In genomic region chr4:42519803-42520417, GRCh38 we compare ENCODE assay signal across 7 cellular contexts.
DNase-seq lines count a peak whose midpoint lies in the region; ATAC-seq and TF ChIP-seq lines count a peak whose summit lies in the region.

No MANE protein-coding gene starts in this region.

- TF ChIP-seq EP300 in esophagus muscularis mucosa (IDR thresholded peaks at IDR 0.05), result no peak

- H3K27me3 Mint-ChIP-seq in activated CD4-positive, alpha-beta T cell treated with anti-CD3 and anti-CD28 coated beads, Interleukin-2, amount 10 ng/mL, durations not matched to agents 24 days and 14 days, result no peaks in the 10 kb centered on the region
- H3K27me3 Mint-ChIP-seq in neural progenitor cell (ENCODE audit: insufficient read depth, low read depth), result no peaks in the 10 kb centered on the region

- H3K27me3 ChIP-seq in DOHH2 (ENCODE audit: control insufficient read depth, low read length) (no peaks in the 10 kb centered on the region), esophagus muscularis mucosa (no peaks in the 10 kb centered on the region), neural progenitor cell (no peaks in the 10 kb centered on the region)

- WGBS in esophagus muscularis mucosa, result 15% methylated on average over 3 of the region's 3 CpGs

- H3K36me3 Mint-ChIP-seq in activated CD4-positive, alpha-beta T cell treated with anti-CD3 and anti-CD28 coated beads, Interleukin-2, amount 10 ng/mL, durations not matched to agents 24 days and 14 days (ENCODE audit: low read depth), result peaks cover 13% of the 10 kb centered on the region
- H3K36me3 Mint-ChIP-seq in neural progenitor cell, result no peaks in the 10 kb centered on the region

- no peak overlapping the region for H3K9ac ChIP-seq in neural progenitor cell

- H3K79me2 ChIP-seq in DOHH2 (ENCODE audit: control insufficient read depth, low read length) (no peaks in the 10 kb centered on the region), neural progenitor cell (ENCODE audit: low read depth) (no peaks in the 10 kb centered on the region)

- no peak overlapping the region for H3K27ac Mint-ChIP-seq in activated CD4-positive, alpha-beta T cell treated with anti-CD3 and anti-CD28 coated beads, Interleukin-2, amount 10 ng/mL, durations not matched to agents 24 days and 14 days
- H3K27ac Mint-ChIP-seq in neural progenitor cell, result no peak overlapping the region

- H3K9me3 Mint-ChIP-seq in activated CD4-positive, alpha-beta T cell treated with anti-CD3 and anti-CD28 coated beads, Interleukin-2, amount 10 ng/mL, durations not matched to agents 24 days and 14 days, result no peaks in the 10 kb centered on the region
- H3K9me3 Mint-ChIP-seq in neural progenitor cell, result no peaks in the 10 kb centered on the region

- ATAC-seq in GM21367 (IDR thresholded peaks at IDR 0.05; ENCODE audit: unreplicated experiment) (peak; percentile 53), HG02623 (IDR thresholded peaks at IDR 0.05; ENCODE audit: unreplicated experiment) (no peak)

- no peak overlapping the region for H3K27ac ChIP-seq in DOHH2 (ENCODE audit: low read depth, low read length)
- H3K27ac ChIP-seq in esophagus muscularis mucosa (replicated peaks in 1 of 4), result no peak overlapping the region
- no peak overlapping the region for H3K27ac ChIP-seq in neural progenitor cell

- no peaks in the 10 kb centered on the region for H3K9me2 ChIP-seq in DOHH2 (replicated peaks; ENCODE audit: control insufficient read depth, low read length)

- H3K4me1 Mint-ChIP-seq in activated CD4-positive, alpha-beta T cell treated with anti-CD3 and anti-CD28 coated beads, Interleukin-2, amount 10 ng/mL, durations not matched to agents 24 days and 14 days, result no peaks in the 10 kb centered on the region
- H3K4me1 Mint-ChIP-seq in neural progenitor cell, result no peaks in the 10 kb centered on the region

- H2AFZ ChIP-seq in neural progenitor cell (replicated peaks), result no peak overlapping the region

- H3K36me3 ChIP-seq in DOHH2 (ENCODE audit: control insufficient read depth, low read length) (peaks cover 45% of the 10 kb centered on the region), esophagus muscularis mucosa (peaks cover 0 to 14% (median 3%) of the 10 kb centered on the region in 4 donors), neural progenitor cell (no peaks in the 10 kb centered on the region)

- H3K4me3 ChIP-seq in DOHH2 (ENCODE audit: low read length) (no peak overlapping the region), esophagus muscularis mucosa (no peak overlapping the region), neural progenitor cell (no peak overlapping the region)

- intact Hi-C loops in activated CD4-positive, alpha-beta T cell treated with anti-CD3 and anti-CD28 coated beads, Interleukin-2, amount 10 ng/mL, durations not matched to agents 24 days and 14 days (cut with micrococcal nuclease), result loop anchor here (1.0 to 2.0 kb wide), 2 partner anchors 147 to 238 kb away; no protein-coding TSS in a partner anchor
- intact Hi-C loops in esophagus muscularis mucosa (cut with DNase I), result loop anchor here (10.0 kb wide), 1 partner anchor 125 kb away; the partner anchor contains the start of gene SHISA3

- H3K4me2 ChIP-seq in DOHH2 (ENCODE audit: low read length) (no peak overlapping the region), neural progenitor cell (no peak overlapping the region)

- H3K9me3 ChIP-seq in DOHH2 (ENCODE audit: control insufficient read depth, insufficient read depth, low read length) (no peaks in the 10 kb centered on the region), esophagus muscularis mucosa (no peaks in the 10 kb centered on the region), neural progenitor cell (ENCODE audit: low read depth) (no peaks in the 10 kb centered on the region)

- peaks cover 9% of the 10 kb centered on the region for H3K4me1 ChIP-seq in DOHH2 (ENCODE audit: control insufficient read depth, low read length)
- H3K4me1 ChIP-seq in esophagus muscularis mucosa, result peaks cover 0 to 10% (median 7%) of the 10 kb centered on the region in 4 donors
- H3K4me1 ChIP-seq in neural progenitor cell, result peaks cover 7% of the 10 kb centered on the region

- H3F3A ChIP-seq in DOHH2 (ENCODE audit: control insufficient read depth, insufficient read depth) (peaks cover 8% of the 10 kb centered on the region), neural progenitor cell (ENCODE audit: low read depth) (no peaks in the 10 kb centered on the region)

- TF ChIP-seq CTCF in DOHH2 (IDR thresholded peaks at IDR 0.05; ENCODE audit: low read depth, low read length, poor library complexity, severe bottlenecking) (peak; percentile 64), esophagus muscularis mucosa (IDR thresholded peaks at IDR 0.05) (peak; percentile 64 to 68 (median 65)), neural progenitor cell (IDR thresholded peaks at IDR 0.05) (peak; percentile 81)

- DNase-seq in NCI-H146 (lab: John Stamatoyannopoulos, UW), result peak; percentile 14
- peak; percentile 87 for DNase-seq in activated CD4-positive, alpha-beta T cell treated with anti-CD3 and anti-CD28 coated beads, Interleukin-2, amount 10 ng/mL, durations not matched to agents 24 days and 14 days
- no peak for DNase-seq in esophagus muscularis mucosa (ENCODE audit: extremely low spot score)
- peak; percentile 68 for DNase-seq in neural progenitor cell (ENCODE audit: low spot score)

- no peak for TF ChIP-seq POLR2A in esophagus muscularis mucosa (IDR thresholded peaks at IDR 0.05; ENCODE audit: low read depth)

- H3K4me3 Mint-ChIP-seq in activated CD4-positive, alpha-beta T cell treated with anti-CD3 and anti-CD28 coated beads, Interleukin-2, amount 10 ng/mL, durations not matched to agents 24 days and 14 days, result no peak overlapping the region
- no peak overlapping the region for H3K4me3 Mint-ChIP-seq in neural progenitor cell

- H4K20me1 ChIP-seq in DOHH2 (ENCODE audit: control insufficient read depth, insufficient read depth, low read depth, low read length) (no peaks in the 10 kb centered on the region), neural progenitor cell (ENCODE audit: low read depth) (no peaks in the 10 kb centered on the region)
